In genomic region chr5:173933901-173934300, GRCh38 we compare ENCODE assay signal across 33 cellular contexts. TPM values are rescaled to one million over a fixed set of nuclear protein-coding genes. Genes with fewer than 3 reads are reported as not detected.
"Had no signal": no experiment of that assay in that cellular context is flagged by ENCODE, and none has a peak within 500 bp of the region (broad histone marks: within the 10 kb centered on the region; RNA-seq: fewer than 3 reads in every experiment).

No MANE protein-coding gene starts in this region.

- H3K4me3 ChIP-seq: heart left ventricle, lower lobe of right lung, sigmoid colon, smooth muscle cell, stomach, thoracic aorta, tibial artery, upper lobe of right lung had no signal

- ATAC-seq: heart left ventricle; left cardiac atrium; left lobe of liver; lower lobe of right lung; naive thymus-derived CD8-positive, alpha-beta T cell; right cardiac atrium; stimulated activated naive B cell treated with anti-CD40 and anti-IgM and Interleukin-4, amounts not matched to agents 10 μg/mL and 1 μg/mL and 100 μg/mL, for 72 hours; stimulated activated naive CD8-positive, alpha-beta T cell treated with anti-CD3 and anti-CD28 coated beads, Interleukin-15, Interleukin-2, amounts not matched to agents 100 U/mL and 50 U/mL, for 24 hours; upper lobe of right lung had no signal

- H3K4me2 ChIP-seq: smooth muscle cell had no signal

- H3K36me3 ChIP-seq: sigmoid colon, thoracic aorta, tibial artery, upper lobe of right lung had no signal

- H3K27ac ChIP-seq: lower lobe of right lung, parathyroid adenoma, sigmoid colon, thoracic aorta, tibial artery, upper lobe of right lung had no signal

- H3K4me1 ChIP-seq: upper lobe of right lung had no signal

- H3K9me3 ChIP-seq: heart left ventricle, lower lobe of right lung, sigmoid colon, stomach, thoracic aorta, tibial artery, upper lobe of right lung had no signal

- DNase-seq: glutamatergic neuron; heart left ventricle; kidney glomerular epithelial cell; left cardiac atrium; lower lobe of right lung; mammary epithelial cell; mesenchymal stem cell; naive thymus-derived CD8-positive, alpha-beta T cell; nucleus accumbens; right cardiac atrium; sigmoid colon; stimulated activated CD4-positive, alpha-beta T cell treated with anti-CD3 and anti-CD28 coated beads, Interleukin-12 subunit alpha, Interleukin-12 subunit beta, amount 100 ng/mL, for 4 hours; stimulated activated CD4-positive, alpha-beta T cell treated with anti-CD3 and anti-CD28 coated beads, Interleukin-15, amount 100 ng/mL, for 24 hours; stimulated activated CD4-positive, alpha-beta T cell treated with anti-CD3 and anti-CD28 coated beads, Interleukin-2, amount 100 ng/mL, for 24 hours; stimulated activated CD4-positive, alpha-beta T cell treated with anti-CD3 and anti-CD28 coated beads, Interleukin-4, amount 100 ng/mL, for 1 hour; stimulated activated naive B cell treated with anti-CD40 and anti-IgM and Interleukin-4, amounts not matched to agents 10 μg/mL and 1 μg/mL and 100 μg/mL, for 72 hours; stimulated activated naive CD8-positive, alpha-beta T cell treated with anti-CD3 and anti-CD28 coated beads, Interleukin-15, Interleukin-2, amounts not matched to agents 100 U/mL and 50 U/mL, for 24 hours; stomach; tibial artery; trophoblast cell; upper lobe of right lung had no signal

- H2AFZ ChIP-seq: parathyroid adenoma had no signal

- FAIRE-seq: keratinocyte, urothelium cell line had no signal

- H3K27me3 ChIP-seq: heart left ventricle, sigmoid colon, stomach, tibial artery, upper lobe of right lung had no signal

- H3K9ac ChIP-seq: parathyroid adenoma had no signal

RNA-seq across cellular contexts. Expression of gene C5orf47, which starts 55.1 kb away (rescaled TPM):
- total RNA-seq: left lobe of liver; lower lobe of right lung; mammary epithelial cell; mucosa of gallbladder; naive thymus-derived CD8-positive, alpha-beta T cell; neural crest cell; osteocyte; pulmonary artery endothelial cell; renal cortical epithelial cell; sigmoid colon; smooth muscle cell; stomach; upper lobe of right lung had no signal
- polyA plus RNA-seq: liver; mammary epithelial cell; naive thymus-derived CD8-positive, alpha-beta T cell; sigmoid colon; smooth muscle cell; stomach had no signal
